13 cellular contexts compared by ENCODE assay signal in genomic region chr5:67195406-67196275, GRCh38. TPM values are rescaled to one million over a fixed set of nuclear protein-coding genes. Genes with fewer than 3 reads are reported as not detected.
DNase-seq lines count a peak whose midpoint lies in the region; ATAC-seq lines count a peak whose summit lies in the region.
"Had no signal": no experiment of that assay in that cellular context is flagged by ENCODE, and none has a peak within 500 bp of the region (broad histone marks: within the 10 kb centered on the region; RNA-seq: fewer than 3 reads in every experiment).

No MANE protein-coding gene starts in this region.

- DNase-seq in activated CD4-positive, alpha-beta T cell treated with anti-CD3 and anti-CD28 coated beads, Interleukin-2, amount 10 ng/mL, durations not matched to agents 24 days and 14 days, result no peak
- DNase-seq in activated CD4-positive, alpha-beta T cell treated with anti-CD3 and anti-CD28 coated beads, Interleukin-2, amount 50 U/mL, for 1 hour, result no peak
- DNase-seq in activated naive CD8-positive, alpha-beta T cell treated with anti-CD3 and anti-CD28 coated beads, Interleukin-2, amount 50 U/mL, for 24 hours, result no peak
- DNase-seq in stimulated activated naive B cell treated with anti-CD40 and anti-IgM and Interleukin-4, amounts not matched to agents 10 μg/mL and 1 μg/mL and 100 μg/mL, for 72 hours, result no peak
- no peak for DNase-seq in central memory CD4-positive, alpha-beta T cell
- DNase-seq in dedifferentiated amniotic fluid mesenchymal stem cell (ENCODE audit: extremely low spot score) (no peak), Ammon's horn (ENCODE audit: low spot score) (no peak)
- DNase-seq: amniotic stem cell, EL, NCI-H1105, NCI-H774 had no signal

- peaks cover 44% of the 10 kb centered on the region for H3K4me1 Mint-ChIP-seq in activated CD4-positive, alpha-beta T cell treated with anti-CD3 and anti-CD28 coated beads, Interleukin-2, amount 10 ng/mL, durations not matched to agents 24 days and 14 days
- H3K4me1 Mint-ChIP-seq in activated naive CD8-positive, alpha-beta T cell treated with anti-CD3 and anti-CD28 coated beads, Interleukin-2, amount 50 U/mL, for 24 hours, result peaks cover 47% of the 10 kb centered on the region
- H3K4me1 Mint-ChIP-seq in stimulated activated naive B cell treated with anti-CD40 and anti-IgM and Interleukin-4, amounts not matched to agents 10 μg/mL and 1 μg/mL and 100 μg/mL, for 72 hours, result peaks cover 58 to 86% of the 10 kb centered on the region in 2 donors

- ATAC-seq in HG02763 (IDR thresholded peaks at IDR 0.05; ENCODE audit: unreplicated experiment), result peak; percentile 30
- ATAC-seq in activated naive CD8-positive, alpha-beta T cell treated with anti-CD3 and anti-CD28 coated beads, Interleukin-2, amount 50 U/mL, for 24 hours, result no peak
- peak; percentile 32 to 37 for ATAC-seq in stimulated activated naive B cell treated with anti-CD40 and anti-IgM and Interleukin-4, amounts not matched to agents 10 μg/mL and 1 μg/mL and 100 μg/mL, for 72 hours (replicated peaks)

- peak overlapping the region; percentile 21 for H3K4me3 Mint-ChIP-seq in activated CD4-positive, alpha-beta T cell treated with anti-CD3 and anti-CD28 coated beads, Interleukin-2, amount 10 ng/mL, durations not matched to agents 24 days and 14 days
- H3K4me3 Mint-ChIP-seq in activated naive CD8-positive, alpha-beta T cell treated with anti-CD3 and anti-CD28 coated beads, Interleukin-2, amount 50 U/mL, for 24 hours, result peak overlapping the region; percentile 51
- H3K4me3 Mint-ChIP-seq in stimulated activated naive B cell treated with anti-CD40 and anti-IgM and Interleukin-4, amounts not matched to agents 10 μg/mL and 1 μg/mL and 100 μg/mL, for 72 hours, result peak overlapping the region; percentile 89 to 93

- peaks cover 16% of the 10 kb centered on the region for H3K9me3 Mint-ChIP-seq in activated CD4-positive, alpha-beta T cell treated with anti-CD3 and anti-CD28 coated beads, Interleukin-2, amount 10 ng/mL, durations not matched to agents 24 days and 14 days
- H3K9me3 Mint-ChIP-seq in activated naive CD8-positive, alpha-beta T cell treated with anti-CD3 and anti-CD28 coated beads, Interleukin-2, amount 50 U/mL, for 24 hours, result peaks cover 4% of the 10 kb centered on the region
- H3K9me3 Mint-ChIP-seq in stimulated activated naive B cell treated with anti-CD40 and anti-IgM and Interleukin-4, amounts not matched to agents 10 μg/mL and 1 μg/mL and 100 μg/mL, for 72 hours, result peaks cover 8% of the 10 kb centered on the region in 2 donors

- peaks cover 32% of the 10 kb centered on the region for H3K36me3 Mint-ChIP-seq in activated CD4-positive, alpha-beta T cell treated with anti-CD3 and anti-CD28 coated beads, Interleukin-2, amount 10 ng/mL, durations not matched to agents 24 days and 14 days (ENCODE audit: low read depth)
- H3K36me3 Mint-ChIP-seq in activated naive CD8-positive, alpha-beta T cell treated with anti-CD3 and anti-CD28 coated beads, Interleukin-2, amount 50 U/mL, for 24 hours (ENCODE audit: low read depth), result peaks cover 7% of the 10 kb centered on the region
- H3K36me3 Mint-ChIP-seq in stimulated activated naive B cell treated with anti-CD40 and anti-IgM and Interleukin-4, amounts not matched to agents 10 μg/mL and 1 μg/mL and 100 μg/mL, for 72 hours, result peaks cover 42 to 48% of the 10 kb centered on the region in 2 donors

- no peak overlapping the region for H3K27ac Mint-ChIP-seq in activated CD4-positive, alpha-beta T cell treated with anti-CD3 and anti-CD28 coated beads, Interleukin-2, amount 10 ng/mL, durations not matched to agents 24 days and 14 days
- H3K27ac Mint-ChIP-seq in activated naive CD8-positive, alpha-beta T cell treated with anti-CD3 and anti-CD28 coated beads, Interleukin-2, amount 50 U/mL, for 24 hours, result peak overlapping the region; percentile 63
- H3K27ac Mint-ChIP-seq in stimulated activated naive B cell treated with anti-CD40 and anti-IgM and Interleukin-4, amounts not matched to agents 10 μg/mL and 1 μg/mL and 100 μg/mL, for 72 hours, result peak overlapping the region; percentile 94

- intact Hi-C loops in activated CD4-positive, alpha-beta T cell treated with anti-CD3 and anti-CD28 coated beads, Interleukin-2, amount 10 ng/mL, durations not matched to agents 24 days and 14 days (cut with micrococcal nuclease), result no loop called here

- H3K27me3 Mint-ChIP-seq in activated CD4-positive, alpha-beta T cell treated with anti-CD3 and anti-CD28 coated beads, Interleukin-2, amount 10 ng/mL, durations not matched to agents 24 days and 14 days, result no peaks in the 10 kb centered on the region
- H3K27me3 Mint-ChIP-seq in activated naive CD8-positive, alpha-beta T cell treated with anti-CD3 and anti-CD28 coated beads, Interleukin-2, amount 50 U/mL, for 24 hours, result no peaks in the 10 kb centered on the region
- no peaks in the 10 kb centered on the region for H3K27me3 Mint-ChIP-seq in stimulated activated naive B cell treated with anti-CD40 and anti-IgM and Interleukin-4, amounts not matched to agents 10 μg/mL and 1 μg/mL and 100 μg/mL, for 72 hours

RNA-seq across cellular contexts. Expression of gene CD180, which starts 1.0 kb away (rescaled TPM):
- 0.26 and 0.47 TPM in 2 replicates for total RNA-seq in activated CD4-positive, alpha-beta T cell treated with anti-CD3 and anti-CD28 coated beads, Interleukin-2, amount 10 ng/mL, durations not matched to agents 24 days and 14 days
- total RNA-seq: activated CD8-positive, alpha-beta memory T cell treated with anti-CD3 and anti-CD28 coated beads for 36 hours had no signal

Comparison
In these comparisons a context has a peak if more than half of its experiments do, and no peak if none do; other contexts are left out.
1. H3K4me3 Mint-ChIP-seq: peak in every context shown above with its lines; median percentile 91 in stimulated activated naive B cell treated with anti-CD40 and anti-IgM and Interleukin-4, amounts not matched to agents 10 μg/mL and 1 μg/mL and 100 μg/mL, for 72 hours; 51 in activated naive CD8-positive, alpha-beta T cell treated with anti-CD3 and anti-CD28 coated beads, Interleukin-2, amount 50 U/mL, for 24 hours; 21 in activated CD4-positive, alpha-beta T cell treated with anti-CD3 and anti-CD28 coated beads, Interleukin-2, amount 10 ng/mL, durations not matched to agents 24 days and 14 days.